1 cellular context compared by ENCODE assay signal in the genomic region with DNA sequence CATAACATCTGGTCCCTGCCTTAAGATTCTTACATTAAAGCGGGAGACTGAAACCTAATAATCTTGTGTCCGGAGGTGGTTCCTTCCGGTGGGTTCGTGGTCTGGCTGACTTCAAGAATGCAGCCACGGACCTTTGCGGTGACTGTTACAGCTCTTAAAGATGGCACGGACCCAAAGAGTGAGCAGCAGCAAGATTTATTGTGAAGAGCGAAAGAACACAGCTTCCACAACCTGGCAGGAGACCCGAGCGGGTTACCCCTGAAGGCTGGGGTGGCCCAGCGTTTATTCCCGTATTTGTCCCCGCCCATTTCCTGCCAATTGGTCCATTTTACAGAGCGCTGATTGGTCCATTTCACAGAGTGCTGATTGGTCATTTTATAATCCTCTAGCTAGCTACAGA.
TF ChIP-seq lines count a peak whose summit lies in the region.

No MANE protein-coding gene starts in this region.

TF ChIP-seq in SK-N-SH treated with all-trans-retinoic acid at 6 μM for 48 hours, 23 proteins besides CTCF, POLR2A, EP300 and RAD21 (continued from another document):
- TF ChIP-seq, protein P1, sequence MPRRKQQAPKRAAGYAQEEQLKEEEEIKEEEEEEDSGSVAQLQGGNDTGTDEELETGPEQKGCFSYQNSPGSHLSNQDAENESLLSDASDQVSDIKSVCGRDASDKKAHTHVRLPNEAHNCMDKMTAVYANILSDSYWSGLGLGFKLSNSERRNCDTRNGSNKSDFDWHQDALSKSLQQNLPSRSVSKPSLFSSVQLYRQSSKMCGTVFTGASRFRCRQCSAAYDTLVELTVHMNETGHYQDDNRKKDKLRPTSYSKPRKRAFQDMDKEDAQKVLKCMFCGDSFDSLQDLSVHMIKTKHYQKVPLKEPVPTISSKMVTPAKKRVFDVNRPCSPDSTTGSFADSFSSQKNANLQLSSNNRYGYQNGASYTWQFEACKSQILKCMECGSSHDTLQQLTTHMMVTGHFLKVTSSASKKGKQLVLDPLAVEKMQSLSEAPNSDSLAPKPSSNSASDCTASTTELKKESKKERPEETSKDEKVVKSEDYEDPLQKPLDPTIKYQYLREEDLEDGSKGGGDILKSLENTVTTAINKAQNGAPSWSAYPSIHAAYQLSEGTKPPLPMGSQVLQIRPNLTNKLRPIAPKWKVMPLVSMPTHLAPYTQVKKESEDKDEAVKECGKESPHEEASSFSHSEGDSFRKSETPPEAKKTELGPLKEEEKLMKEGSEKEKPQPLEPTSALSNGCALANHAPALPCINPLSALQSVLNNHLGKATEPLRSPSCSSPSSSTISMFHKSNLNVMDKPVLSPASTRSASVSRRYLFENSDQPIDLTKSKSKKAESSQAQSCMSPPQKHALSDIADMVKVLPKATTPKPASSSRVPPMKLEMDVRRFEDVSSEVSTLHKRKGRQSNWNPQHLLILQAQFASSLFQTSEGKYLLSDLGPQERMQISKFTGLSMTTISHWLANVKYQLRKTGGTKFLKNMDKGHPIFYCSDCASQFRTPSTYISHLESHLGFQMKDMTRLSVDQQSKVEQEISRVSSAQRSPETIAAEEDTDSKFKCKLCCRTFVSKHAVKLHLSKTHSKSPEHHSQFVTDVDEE (CRISPR knock-in tag; IDR thresholded peaks at IDR 0.05) = no peak
- TF ChIP-seq ESRRG (CRISPR knock-in tag; IDR thresholded peaks at IDR 0.05) = no peak
